Comparison of ENCODE assay signal across 25 cellular contexts in the genomic region with DNA sequence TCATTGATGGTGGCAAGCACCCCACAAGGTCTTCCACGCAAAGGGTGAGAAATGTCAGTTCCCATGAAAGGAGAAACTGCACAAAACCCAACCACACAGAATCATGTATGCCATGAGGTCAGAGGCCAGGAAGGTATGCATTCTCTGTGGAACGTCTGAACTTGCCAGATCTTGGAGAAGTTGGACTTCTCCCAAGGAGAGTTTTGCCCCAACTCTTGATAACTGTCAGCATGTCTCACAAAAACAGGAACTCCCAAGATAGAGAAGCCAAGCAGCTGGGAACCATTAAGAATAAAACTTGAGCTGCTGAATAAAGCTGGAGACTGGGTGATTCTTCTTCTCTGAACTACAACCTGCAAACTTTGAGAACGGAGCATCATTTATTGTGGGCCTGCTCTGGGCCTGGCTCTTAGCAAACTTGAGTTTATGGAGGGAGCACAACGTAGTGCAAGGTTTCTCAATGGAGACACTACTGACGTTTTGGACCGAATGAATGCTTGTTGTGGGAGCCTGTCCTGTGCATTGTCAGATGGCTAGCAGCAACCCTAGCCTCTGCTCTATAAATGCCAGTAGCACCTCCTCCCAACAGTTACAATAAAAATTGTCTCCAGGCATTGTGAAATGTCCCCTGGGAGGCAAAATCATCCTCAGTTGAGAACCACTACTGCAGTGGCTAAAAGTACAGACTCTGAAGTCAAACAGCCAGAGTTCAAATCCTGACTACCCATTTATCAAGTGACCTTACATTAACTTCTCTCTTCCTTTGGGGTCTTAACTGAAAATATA.
"Had no signal": no experiment of that assay in that cellular context is flagged by ENCODE, and none has a peak within 500 bp of the region (broad histone marks: within the 10 kb centered on the region; RNA-seq: fewer than 3 reads in every experiment).

No MANE protein-coding gene starts in this region.

- H3K4me3 ChIP-seq: body of pancreas, esophagus squamous epithelium, gastroesophageal sphincter, heart right ventricle, lower lobe of right lung, right atrium auricular region, suprapubic skin had no signal

- H3K27ac ChIP-seq: body of pancreas, esophagus squamous epithelium, gastroesophageal sphincter, heart right ventricle, lower lobe of right lung, right atrium auricular region, suprapubic skin had no signal

- H3K4me3 Mint-ChIP-seq: activated CD4-positive, alpha-beta T cell treated with anti-CD3 and anti-CD28 coated beads, Interleukin-2, amount 10 ng/mL, durations not matched to agents 24 days and 14 days; activated naive CD8-positive, alpha-beta T cell; activated T-cell treated with anti-CD3 and anti-CD28 coated beads, Interleukin-2, amount 50 U/mL, for 72 hours; central memory CD8-positive, alpha-beta T cell; mesothelial cell of epicardium; nephron progenitor cell; stimulated activated naive CD8-positive, alpha-beta T cell treated with anti-CD3 and anti-CD28 coated beads, Interleukin-15, Interleukin-2, amounts not matched to agents 100 ng/mL and 50 ng/mL, for 24 hours; T-helper 2 cell treated with Interferon-gamma antibody and Interleukin-4, amounts not matched to agents 5 μg/mL and 100 μg/mL, for 36 hours had no signal

- ATAC-seq: activated T-cell treated with anti-CD3 and anti-CD28 coated beads, Interleukin-2, amount 50 U/mL, for 72 hours; body of pancreas; gastroesophageal sphincter; heart right ventricle; left colon; lower lobe of right lung had no signal

- H3K4me1 ChIP-seq: body of pancreas, gastroesophageal sphincter, heart right ventricle, lower lobe of right lung, right atrium auricular region had no signal

- H3K4me1 Mint-ChIP-seq: activated CD4-positive, alpha-beta T cell treated with anti-CD3 and anti-CD28 coated beads, Interleukin-2, amount 10 ng/mL, durations not matched to agents 24 days and 14 days; central memory CD8-positive, alpha-beta T cell; mesothelial cell of epicardium; nephron progenitor cell had no signal

- H3K27me3 ChIP-seq: body of pancreas, esophagus squamous epithelium, gastroesophageal sphincter, heart right ventricle, right atrium auricular region, suprapubic skin had no signal

- H3K27ac Mint-ChIP-seq: activated CD4-positive, alpha-beta T cell treated with anti-CD3 and anti-CD28 coated beads, Interleukin-2, amount 10 ng/mL, durations not matched to agents 24 days and 14 days; activated naive CD8-positive, alpha-beta T cell; activated T-cell treated with anti-CD3 and anti-CD28 coated beads, Interleukin-2, amount 50 U/mL, for 72 hours; mesothelial cell of epicardium; nephron progenitor cell; stimulated activated naive CD8-positive, alpha-beta T cell treated with anti-CD3 and anti-CD28 coated beads, Interleukin-15, Interleukin-2, amounts not matched to agents 100 ng/mL and 50 ng/mL, for 24 hours; T-helper 2 cell treated with Interferon-gamma antibody and Interleukin-4, amounts not matched to agents 5 μg/mL and 100 μg/mL, for 36 hours had no signal

- H3K36me3 ChIP-seq: esophagus squamous epithelium, gastroesophageal sphincter, heart right ventricle, lower lobe of right lung, right atrium auricular region, suprapubic skin had no signal

- H3K27me3 Mint-ChIP-seq: activated CD4-positive, alpha-beta T cell treated with anti-CD3 and anti-CD28 coated beads, Interleukin-2, amount 10 ng/mL, durations not matched to agents 24 days and 14 days; activated naive CD8-positive, alpha-beta T cell; central memory CD8-positive, alpha-beta T cell; stimulated activated naive CD8-positive, alpha-beta T cell treated with anti-CD3 and anti-CD28 coated beads, Interleukin-15, Interleukin-2, amounts not matched to agents 100 ng/mL and 50 ng/mL, for 24 hours had no signal

- DNase-seq: activated CD4-positive, alpha-beta T cell treated with anti-CD3 and anti-CD28 coated beads, Interleukin-2, amount 10 ng/mL, durations not matched to agents 24 days and 14 days; activated CD4-positive, CD25-positive, alpha-beta regulatory T cell; activated CD8-positive, alpha-beta memory T cell treated with anti-CD3 and anti-CD28 coated beads, Interleukin-2, amount 50 U/mL, for 48 hours; activated gamma-delta T cell treated with Interleukin-2 at 50 U/mL for 16 hours; activated T-cell treated with anti-CD3 and anti-CD28 coated beads, Interleukin-2, amount 50 U/mL, for 72 hours; amygdala; body of pancreas; cortex of kidney; effector CD4-positive, alpha-beta T cell; esophagus squamous epithelium; heart right ventricle; left colon; lower lobe of right lung; nephron progenitor cell; occipital lobe; small intestine; trophoblast cell had no signal
